Comparison of ENCODE assay signal across 9 cellular contexts in genomic region chr10:24947304-24948097, GRCh38. TPM values are rescaled to one million over a fixed set of nuclear protein-coding genes. Genes with fewer than 3 reads are reported as not detected.
DNase-seq lines count a peak whose midpoint lies in the region; ATAC-seq and TF ChIP-seq lines count a peak whose summit lies in the region.
"Had no signal": no experiment of that assay in that cellular context is flagged by ENCODE, and none has a peak within 500 bp of the region (broad histone marks: within the 10 kb centered on the region; RNA-seq: fewer than 3 reads in every experiment).

No MANE protein-coding gene starts in this region.

- H3K27ac ChIP-seq in coronary artery: peak overlapping the region in 1 of 2 donors; percentile 67
- H3K27ac ChIP-seq: neutrophil had no signal

- H3K27ac Mint-ChIP-seq in activated T-helper 2 cell treated with anti-CD3 and anti-CD28 coated beads, Interferon-gamma antibody, Interleukin-2, Interleukin-4, amounts not matched to agents 10 μg/mL and 5 μg/mL and 100 μg/mL, durations not matched to agents 14 hours and 24 hours and 36 hours: no peak overlapping the region

- H3K9me3 Mint-ChIP-seq in activated T-helper 2 cell treated with anti-CD3 and anti-CD28 coated beads, Interferon-gamma antibody, Interleukin-2, Interleukin-4, amounts not matched to agents 10 μg/mL and 5 μg/mL and 100 μg/mL, durations not matched to agents 14 hours and 24 hours and 36 hours: no peaks in the 10 kb centered on the region

- in situ Hi-C loops in ACHN (cut with HindIII; ENCODE audit: low pct_ligation_motif_present, low pct_unique_long_range_greater_than_20kb, low sequenced_read_pairs): no loop called here
- in situ Hi-C loops in G401 (cut with HindIII; ENCODE audit: low sequenced_read_pairs): no loop called here

- TF ChIP-seq CTCF in fibroblast of villous mesenchyme (IDR thresholded peaks at IDR 0.05; ENCODE audit: insufficient read depth, low read depth, low read length) (no peak), coronary artery (IDR thresholded peaks at IDR 0.05) (no peak)

- H3K4me3 ChIP-seq in fibroblast of villous mesenchyme (ENCODE audit: low read depth, low read length) (no peak overlapping the region), coronary artery (no peak overlapping the region)

- peak; percentile 78 for ATAC-seq in Right ventricle myocardium inferior
- ATAC-seq in HG03565 (IDR thresholded peaks at IDR 0.05; ENCODE audit: unreplicated experiment): peak; percentile 82

- intact Hi-C loops in Right ventricle myocardium inferior (cut with DNase I): loop anchor here (5.0 to 10.0 kb wide), 2 partner anchors 35 to 73 kb away; no protein-coding TSS in a partner anchor
- intact Hi-C loops in cardiac septum (cut with DNase I): no loop called here
- intact Hi-C loops in activated T-helper 2 cell treated with anti-CD3 and anti-CD28 coated beads, Interferon-gamma antibody, Interleukin-2, Interleukin-4, amounts not matched to agents 10 μg/mL and 5 μg/mL and 100 μg/mL, durations not matched to agents 14 hours and 24 hours and 36 hours (cut with micrococcal nuclease): no loop called here

- DNase-seq in Right ventricle myocardium inferior (ENCODE audit: missing footprints) (no peak), cardiac septum (ENCODE audit: low spot score) (no peak), fibroblast of villous mesenchyme (ENCODE audit: low read depth) (peak; percentile 45), coronary artery (ENCODE audit: low spot score) (no peak), ACHN (no peak), G401 (ENCODE audit: low spot score) (no peak)
- no peak for DNase-seq in activated T-helper 2 cell treated with anti-CD3 and anti-CD28 coated beads, Interferon-gamma antibody, Interleukin-2, Interleukin-4, amounts not matched to agents 10 μg/mL and 5 μg/mL and 100 μg/mL, durations not matched to agents 14 hours and 24 hours and 36 hours (ENCODE audit: low spot score)

- no peak overlapping the region for H3K4me3 Mint-ChIP-seq in activated T-helper 2 cell treated with anti-CD3 and anti-CD28 coated beads, Interferon-gamma antibody, Interleukin-2, Interleukin-4, amounts not matched to agents 10 μg/mL and 5 μg/mL and 100 μg/mL, durations not matched to agents 14 hours and 24 hours and 36 hours (ENCODE audit: low read depth)

- H3K36me3 Mint-ChIP-seq in activated T-helper 2 cell treated with anti-CD3 and anti-CD28 coated beads, Interferon-gamma antibody, Interleukin-2, Interleukin-4, amounts not matched to agents 10 μg/mL and 5 μg/mL and 100 μg/mL, durations not matched to agents 14 hours and 24 hours and 36 hours (ENCODE audit: low read depth): no peaks in the 10 kb centered on the region

- peaks cover 14% of the 10 kb centered on the region for H3K4me1 Mint-ChIP-seq in activated T-helper 2 cell treated with anti-CD3 and anti-CD28 coated beads, Interferon-gamma antibody, Interleukin-2, Interleukin-4, amounts not matched to agents 10 μg/mL and 5 μg/mL and 100 μg/mL, durations not matched to agents 14 hours and 24 hours and 36 hours (ENCODE audit: low read depth)

- H3K27me3 Mint-ChIP-seq in activated T-helper 2 cell treated with anti-CD3 and anti-CD28 coated beads, Interferon-gamma antibody, Interleukin-2, Interleukin-4, amounts not matched to agents 10 μg/mL and 5 μg/mL and 100 μg/mL, durations not matched to agents 14 hours and 24 hours and 36 hours (ENCODE audit: low read depth): peaks cover 5% of the 10 kb centered on the region

RNA-seq across cellular contexts. Expression of gene PRTFDC1, which starts 4.9 kb away (rescaled TPM):
- total RNA-seq in Right ventricle myocardium inferior (7.1 TPM), cardiac septum (5.0 TPM), fibroblast of villous mesenchyme (13.4 and 14.8 TPM in 2 replicates)
- total RNA-seq in activated T-helper 2 cell treated with anti-CD3 and anti-CD28 coated beads, Interferon-gamma antibody, Interleukin-2, Interleukin-4, amounts not matched to agents 10 μg/mL and 5 μg/mL and 100 μg/mL, durations not matched to agents 14 hours and 24 hours and 36 hours: 0.11 and 0.25 TPM in 2 replicates
- 32.6 and 46.6 TPM in 2 replicates for total RNA-seq in G401 (2014; rRNA removed; shearing (Covaris generic))
